Comparison of ENCODE assay signal across 3 cellular contexts in the genomic region with DNA sequence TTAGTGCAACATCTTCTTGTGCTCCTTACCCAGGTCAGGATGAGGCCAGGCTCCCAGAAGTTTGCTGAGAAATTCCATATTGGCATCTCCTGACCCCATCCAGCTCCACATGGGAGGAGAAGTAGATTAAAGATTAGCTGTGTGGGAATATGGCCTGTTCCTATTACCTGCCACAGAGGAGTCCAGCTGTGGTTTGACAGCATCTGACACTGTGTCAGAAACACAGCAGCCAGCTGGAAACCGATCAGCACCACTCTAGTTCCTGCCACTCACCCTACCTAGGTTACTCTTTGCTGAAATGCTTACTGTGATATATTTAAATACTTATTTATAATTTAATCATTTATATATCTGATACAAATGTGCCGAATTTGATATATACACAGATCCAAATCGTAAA.
"Had no signal": no experiment of that assay in that cellular context is flagged by ENCODE, and none has a peak within 500 bp of the region (broad histone marks: within the 10 kb centered on the region; RNA-seq: fewer than 3 reads in every experiment).

No MANE protein-coding gene starts in this region.

- H3K4me3 ChIP-seq: GM12878 had no signal

- ATAC-seq: GM12878 had no signal

- DNase-seq: GDM1, GF-D8 had no signal
